ENCODE assay signal across 10 cellular contexts in the genomic region with DNA sequence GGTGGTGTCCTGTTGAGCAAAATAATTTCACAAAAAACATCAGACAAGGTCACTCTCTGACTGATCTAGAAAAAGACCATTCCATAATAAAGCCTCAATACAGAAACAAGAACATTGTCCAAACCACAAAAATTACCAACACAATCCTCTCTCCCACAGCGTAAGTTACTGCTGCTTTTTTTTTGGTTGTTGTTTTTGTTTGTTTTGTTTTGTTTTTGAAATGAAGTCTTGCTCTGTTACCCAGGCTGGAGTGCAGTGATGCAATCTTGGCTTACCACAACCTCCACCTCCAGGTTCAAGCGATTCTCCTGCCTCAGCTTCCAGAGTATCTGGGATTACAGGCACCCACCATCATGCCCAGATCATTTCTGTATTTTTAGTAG. TPM values are rescaled to one million over a fixed set of nuclear protein-coding genes. Genes with fewer than 3 reads are reported as not detected.
DNase-seq lines count a peak whose midpoint lies in the region; ATAC-seq, FAIRE-seq and TF ChIP-seq lines count a peak whose summit lies in the region.
"Had no signal": no experiment of that assay in that cellular context is flagged by ENCODE, and none has a peak within 500 bp of the region (broad histone marks: within the 10 kb centered on the region; RNA-seq: fewer than 3 reads in every experiment).

No MANE protein-coding gene starts in this region.

- peaks cover 3% of the 10 kb centered on the region for H3F3A ChIP-seq in neural cell (ENCODE audit: insufficient read depth, low read length, poor library complexity, severe bottlenecking)

- TF ChIP-seq EP300 in neural cell (conservative IDR thresholded peaks at IDR 0.05; ENCODE audit: poor library complexity, severe bottlenecking), result no peak

- peak overlapping the region; percentile 98 for H3K4me2 ChIP-seq in BLaER1
- H3K4me2 ChIP-seq in neural cell (ENCODE audit: low read length), result no peak overlapping the region

- no peak for FAIRE-seq in H54 (lab: Jason Lieb, UNC)

- TF ChIP-seq RAD21 in neural cell (conservative IDR thresholded peaks at IDR 0.05), result no peak

- DNase-seq in LHCN-M2 (ENCODE audit: low read depth) (peak; percentile 25), choroid plexus epithelial cell (ENCODE audit: low read depth) (peak; percentile 21), NCI-H2107 (lab: John Stamatoyannopoulos, UW) (no peak), H54 (ENCODE audit: insufficient read length, low spot score) (no peak), NCI-H345 treated with DMSO at 0.1 percent for 48 hours (lab: John Stamatoyannopoulos, UW; ENCODE audit: unreplicated experiment) (no peak)
- DNase-seq: EL; stimulated activated CD4-positive, alpha-beta T cell treated with anti-CD3 and anti-CD28 coated beads, Interleukin-4, amount 100 ng/mL, for 1 hour had no signal

- H2AFZ ChIP-seq in neural cell (ENCODE audit: low read depth, low read length), result no peak overlapping the region

- H3K9me3 ChIP-seq in BLaER1 (no peaks in the 10 kb centered on the region), neural cell (ENCODE audit: low read length) (no peaks in the 10 kb centered on the region)

- ATAC-seq in GM18873 (IDR thresholded peaks at IDR 0.05; ENCODE audit: low FRiP score, unreplicated experiment), result no peak

- no peak overlapping the region for H3K27ac ChIP-seq in BLaER1
- no peak overlapping the region for H3K27ac ChIP-seq in neural cell (ENCODE audit: low read length)

- H3K36me3 ChIP-seq in BLaER1 (peaks cover 12% of the 10 kb centered on the region), neural cell (ENCODE audit: insufficient read depth, low read length) (no peaks in the 10 kb centered on the region)

- no peaks in the 10 kb centered on the region for H3K9me2 ChIP-seq in neural cell (ENCODE audit: insufficient read depth, low read length)

- H3K9ac ChIP-seq in BLaER1, result no peak overlapping the region
- H3K9ac ChIP-seq in neural cell (ENCODE audit: low read length), result no peak overlapping the region

- peaks cover 34% of the 10 kb centered on the region for H3K4me1 ChIP-seq in BLaER1

- peaks cover 9% of the 10 kb centered on the region for H3K79me2 ChIP-seq in neural cell (replicated peaks; ENCODE audit: insufficient read depth, low read length)

- H3K4me3 ChIP-seq in BLaER1 (no peak overlapping the region), choroid plexus epithelial cell (ENCODE audit: low read depth, low read length) (no peak overlapping the region), neural cell (ENCODE audit: low read length) (peak overlapping the region; percentile 94)

- TF ChIP-seq POLR2A in H54 (IDR thresholded peaks at IDR 0.05; ENCODE audit: low read depth, low read length), result no peak

- H3K27me3 ChIP-seq in BLaER1, result no peaks in the 10 kb centered on the region
- H3K27me3 ChIP-seq in neural cell (ENCODE audit: insufficient read depth, low read depth, low read length), result no peaks in the 10 kb centered on the region

- TF ChIP-seq CTCF in choroid plexus epithelial cell (conservative IDR thresholded peaks at IDR 0.05; ENCODE audit: low read depth, low read length) (no peak), neural cell (IDR thresholded peaks at IDR 0.05; ENCODE audit: poor library complexity, severe bottlenecking) (no peak)

- H4K20me1 ChIP-seq in BLaER1 (peaks cover 24% of the 10 kb centered on the region), neural cell (ENCODE audit: insufficient read depth) (no peaks in the 10 kb centered on the region)

TF ChIP-seq in neural cell, 6 proteins besides CTCF, POLR2A, EP300 and RAD21:
- TF ChIP-seq TAF1 (IDR thresholded peaks at IDR 0.05; ENCODE audit: low read depth), result no peak
- TF ChIP-seq, protein P1, sequence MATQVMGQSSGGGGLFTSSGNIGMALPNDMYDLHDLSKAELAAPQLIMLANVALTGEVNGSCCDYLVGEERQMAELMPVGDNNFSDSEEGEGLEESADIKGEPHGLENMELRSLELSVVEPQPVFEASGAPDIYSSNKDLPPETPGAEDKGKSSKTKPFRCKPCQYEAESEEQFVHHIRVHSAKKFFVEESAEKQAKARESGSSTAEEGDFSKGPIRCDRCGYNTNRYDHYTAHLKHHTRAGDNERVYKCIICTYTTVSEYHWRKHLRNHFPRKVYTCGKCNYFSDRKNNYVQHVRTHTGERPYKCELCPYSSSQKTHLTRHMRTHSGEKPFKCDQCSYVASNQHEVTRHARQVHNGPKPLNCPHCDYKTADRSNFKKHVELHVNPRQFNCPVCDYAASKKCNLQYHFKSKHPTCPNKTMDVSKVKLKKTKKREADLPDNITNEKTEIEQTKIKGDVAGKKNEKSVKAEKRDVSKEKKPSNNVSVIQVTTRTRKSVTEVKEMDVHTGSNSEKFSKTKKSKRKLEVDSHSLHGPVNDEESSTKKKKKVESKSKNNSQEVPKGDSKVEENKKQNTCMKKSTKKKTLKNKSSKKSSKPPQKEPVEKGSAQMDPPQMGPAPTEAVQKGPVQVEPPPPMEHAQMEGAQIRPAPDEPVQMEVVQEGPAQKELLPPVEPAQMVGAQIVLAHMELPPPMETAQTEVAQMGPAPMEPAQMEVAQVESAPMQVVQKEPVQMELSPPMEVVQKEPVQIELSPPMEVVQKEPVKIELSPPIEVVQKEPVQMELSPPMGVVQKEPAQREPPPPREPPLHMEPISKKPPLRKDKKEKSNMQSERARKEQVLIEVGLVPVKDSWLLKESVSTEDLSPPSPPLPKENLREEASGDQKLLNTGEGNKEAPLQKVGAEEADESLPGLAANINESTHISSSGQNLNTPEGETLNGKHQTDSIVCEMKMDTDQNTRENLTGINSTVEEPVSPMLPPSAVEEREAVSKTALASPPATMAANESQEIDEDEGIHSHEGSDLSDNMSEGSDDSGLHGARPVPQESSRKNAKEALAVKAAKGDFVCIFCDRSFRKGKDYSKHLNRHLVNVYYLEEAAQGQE (IDR thresholded peaks at IDR 0.05; ENCODE audit: borderline replicate concordance), result no peak
- no peak for TF ChIP-seq POLR2AphosphoS5 (IDR thresholded peaks at IDR 0.05)
- no peak for TF ChIP-seq EZH2 (IDR thresholded peaks at IDR 0.05; ENCODE audit: borderline replicate concordance, insufficient read depth, low read length, poor library complexity, severe bottlenecking)
- no peak for TF ChIP-seq SMC3 (conservative IDR thresholded peaks at IDR 0.05; ENCODE audit: poor library complexity)
- no peak for TF ChIP-seq MXI1 (conservative IDR thresholded peaks at IDR 0.05; ENCODE audit: poor library complexity, severe bottlenecking)

RNA-seq across cellular contexts. Expression of a gene that starts 1.5 kb away (rescaled TPM):
- total RNA-seq in LHCN-M2 (2014; rRNA removed), result 12.2 and 18.3 TPM in 2 replicates
- 12.6 TPM for polyA plus RNA-seq in LHCN-M2 (2012)
- 55.0 and 70.7 TPM in 2 replicates for polyA plus RNA-seq in neural cell
- 27.5 and 34.4 TPM in 2 replicates for polyA minus RNA-seq in neural cell

RNA-seq across cellular contexts. Expression of a gene that starts 27.2 kb away (rescaled TPM):
- total RNA-seq in LHCN-M2 (2014; rRNA removed), result 5.0 and 8.9 TPM in 2 replicates
- 8.0 TPM for polyA plus RNA-seq in LHCN-M2 (2012)
- 38.9 and 48.2 TPM in 2 replicates for polyA plus RNA-seq in neural cell
- polyA minus RNA-seq in neural cell, result 23.2 and 30.2 TPM in 2 replicates

RNA-seq across cellular contexts. Expression of a gene that starts 28.2 kb away (rescaled TPM):
- 10.9 and 15.2 TPM in 2 replicates for total RNA-seq in LHCN-M2 (2014; rRNA removed)
- polyA plus RNA-seq in LHCN-M2 (2012), result 3.7 TPM
- 48.8 and 52.7 TPM in 2 replicates for polyA plus RNA-seq in neural cell
- polyA minus RNA-seq in neural cell, result 68.6 and 76.7 TPM in 2 replicates

RNA-seq across cellular contexts. Expression of a gene that starts 34.4 kb away (rescaled TPM):
- total RNA-seq in LHCN-M2 (2014; rRNA removed), result 79.7 and 91.0 TPM in 2 replicates
- polyA plus RNA-seq in LHCN-M2 (2012), result 159 TPM
- 154 and 157 TPM in 2 replicates for polyA plus RNA-seq in neural cell
- polyA minus RNA-seq in neural cell, result 40.6 and 42.4 TPM in 2 replicates

RNA-seq across cellular contexts. Expression of a gene that starts 46.2 kb away (rescaled TPM):
- total RNA-seq in LHCN-M2 (2014; rRNA removed), result 87.7 and 93.3 TPM in 2 replicates
- polyA plus RNA-seq in LHCN-M2 (2012), result 33.8 TPM
- 62.7 and 65.5 TPM in 2 replicates for polyA plus RNA-seq in neural cell
- 80.5 and 98.6 TPM in 2 replicates for polyA minus RNA-seq in neural cell

Comparison
In these comparisons a context has a peak if more than half of its experiments do, and no peak if none do; other contexts are left out.
1. DNase-seq: peak in LHCN-M2 (single experiment) and choroid plexus epithelial cell (single experiment); none in NCI-H2107 (single experiment), H54 (single experiment) and NCI-H345 treated with DMSO at 0.1 percent for 48 hours (single experiment).